ENCODE assay signal across 8 cellular contexts in genomic region chr1:160251687-160252526, GRCh38. TPM values are rescaled to one million over a fixed set of nuclear protein-coding genes. Genes with fewer than 3 reads are reported as not detected.
DNase-seq lines count a peak whose midpoint lies in the region; ATAC-seq, FAIRE-seq and TF ChIP-seq lines count a peak whose summit lies in the region.

No MANE protein-coding gene starts in this region.

- no peak overlapping the region for H3K4me3 Mint-ChIP-seq in activated B cell treated with CpG ODN at 0.5 μM for 24 hours

- H3K4me1 Mint-ChIP-seq in activated B cell treated with CpG ODN at 0.5 μM for 24 hours, result peaks cover 8% of the 10 kb centered on the region

- CTCF ChIA-PET in activated B cell treated with CpG ODN at 0.5 μM for 24 hours (lab: Charles Lee), result interaction anchor here (0.5 to 7.1 kb wide), 40 partner anchors 8 to 928 kb away, joined by 3 to 109 read pairs (median 5); partner anchors contain the start of genes CASQ1, DCAF8, IGSF8 and PEX19

- TF ChIP-seq CTCF in activated B cell treated with CpG ODN at 0.5 μM for 24 hours (IDR thresholded peaks at IDR 0.05), result peak; percentile 36

- intact Hi-C loops in activated B cell treated with CpG ODN at 0.5 μM for 24 hours (cut with micrococcal nuclease), result loop anchor here (1.0 to 5.0 kb wide), 6 partner anchors 40 to 205 kb away; no protein-coding TSS in a partner anchor

- peak overlapping the region; percentile 50 for H3K27ac Mint-ChIP-seq in activated B cell treated with CpG ODN at 0.5 μM for 24 hours

- DNase-seq in NCI-H2227 (lab: John Stamatoyannopoulos, UW; ENCODE audit: unreplicated experiment) (peak; percentile 87), activated B cell treated with CpG ODN at 0.5 μM for 24 hours (no peak), left lobe of liver (ENCODE audit: low spot score) (peak; percentile 71)
- peak in 2 of 3 donors; percentile 10 to 20 for DNase-seq in stimulated activated CD4-positive, alpha-beta T cell treated with anti-CD3 and anti-CD28 coated beads, TNF-alpha, amount 100 ng/mL, for 1 hour (ENCODE audit: low read depth in 3 of 3, low spot score in 1 of 3)

- no peaks in the 10 kb centered on the region for H3K9me3 Mint-ChIP-seq in activated B cell treated with CpG ODN at 0.5 μM for 24 hours

- POLR2A ChIA-PET in activated B cell treated with CpG ODN at 0.5 μM for 24 hours (lab: Charles Lee), result interaction anchor here (0.6 to 1.9 kb wide), 7 partner anchors 10 to 174 kb away, joined by 3 to 26 read pairs (median 4); partner anchors contain the start of gene DCAF8

- H3K36me3 Mint-ChIP-seq in activated B cell treated with CpG ODN at 0.5 μM for 24 hours (ENCODE audit: low read depth), result peaks cover 35% of the 10 kb centered on the region

- no peaks in the 10 kb centered on the region for H3K27me3 Mint-ChIP-seq in activated B cell treated with CpG ODN at 0.5 μM for 24 hours

- ATAC-seq in HG02798 (IDR thresholded peaks at IDR 0.05; ENCODE audit: poor library complexity, unreplicated experiment), result peak; percentile 87
- peak; percentile 98 for ATAC-seq in activated B cell treated with CpG ODN at 0.5 μM for 24 hours (ENCODE audit: low read depth)
- peak; percentile 94 for ATAC-seq in left lobe of liver
- no peak for ATAC-seq in GM19463 (IDR thresholded peaks at IDR 0.05; ENCODE audit: unreplicated experiment)

- H3K27ac ChIP-seq in cingulate gyrus (ENCODE audit: low read depth, low read length), result peak overlapping the region; percentile 89

- FAIRE-seq in G401.6 (lab: Jason Lieb, UNC), result peak; percentile 97

RNA-seq across cellular contexts. Expression of gene DCAF8, which starts 10.4 kb away (rescaled TPM):
- total RNA-seq in activated B cell treated with CpG ODN at 0.5 μM for 24 hours (155 and 172 TPM in 2 replicates), left lobe of liver (127 TPM)

RNA-seq across cellular contexts. Expression of gene PEX19, which starts 33.0 kb away (rescaled TPM):
- total RNA-seq in activated B cell treated with CpG ODN at 0.5 μM for 24 hours (43.7 and 50.3 TPM in 2 replicates), left lobe of liver (82.5 TPM)

RNA-seq across cellular contexts. Expression of gene PEA15, which starts 46.7 kb away (rescaled TPM):
- total RNA-seq in activated B cell treated with CpG ODN at 0.5 μM for 24 hours, result 107 and 111 TPM in 2 replicates
- total RNA-seq in left lobe of liver, result 11.3 TPM
